Comparison of ENCODE assay signal across 2 cellular contexts in the genomic region with DNA sequence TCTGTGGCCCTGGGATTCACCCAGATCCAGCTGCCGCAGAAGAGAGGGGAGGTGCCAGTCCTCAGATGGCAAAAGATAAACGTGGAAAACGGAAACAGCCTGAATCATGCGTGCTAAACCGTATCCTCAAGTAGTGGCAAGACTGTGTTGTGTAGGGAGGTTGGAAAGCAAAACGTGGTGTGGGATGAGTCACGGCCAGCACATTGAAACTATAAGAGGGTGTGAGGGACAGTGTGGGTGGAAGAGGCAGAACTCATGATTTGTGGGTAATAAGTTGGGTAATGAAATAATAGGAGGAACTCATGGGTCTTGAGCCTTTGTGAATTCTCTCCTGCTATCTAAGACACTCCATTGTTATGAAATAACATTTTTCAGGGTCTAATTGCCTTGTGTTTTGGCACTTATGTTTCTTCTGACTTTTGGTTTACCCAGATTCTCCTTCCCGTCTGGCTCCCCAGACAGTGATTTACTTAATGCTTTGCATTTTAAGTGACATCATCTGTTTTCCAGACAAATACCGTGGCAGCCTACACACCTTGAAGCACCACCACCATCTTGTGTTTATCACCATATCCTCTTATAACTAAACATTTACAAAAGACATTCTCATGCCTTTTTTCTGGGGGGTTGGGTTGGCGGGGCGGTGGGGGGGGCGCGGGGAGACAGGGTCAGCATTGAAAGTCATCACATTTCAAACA.
TF ChIP-seq lines count a peak whose summit lies in the region.

No MANE protein-coding gene starts in this region.

TF ChIP-seq in HepG2, 621 proteins besides CTCF, POLR2A, EP300 and RAD21:
- TF ChIP-seq, protein P1, sequence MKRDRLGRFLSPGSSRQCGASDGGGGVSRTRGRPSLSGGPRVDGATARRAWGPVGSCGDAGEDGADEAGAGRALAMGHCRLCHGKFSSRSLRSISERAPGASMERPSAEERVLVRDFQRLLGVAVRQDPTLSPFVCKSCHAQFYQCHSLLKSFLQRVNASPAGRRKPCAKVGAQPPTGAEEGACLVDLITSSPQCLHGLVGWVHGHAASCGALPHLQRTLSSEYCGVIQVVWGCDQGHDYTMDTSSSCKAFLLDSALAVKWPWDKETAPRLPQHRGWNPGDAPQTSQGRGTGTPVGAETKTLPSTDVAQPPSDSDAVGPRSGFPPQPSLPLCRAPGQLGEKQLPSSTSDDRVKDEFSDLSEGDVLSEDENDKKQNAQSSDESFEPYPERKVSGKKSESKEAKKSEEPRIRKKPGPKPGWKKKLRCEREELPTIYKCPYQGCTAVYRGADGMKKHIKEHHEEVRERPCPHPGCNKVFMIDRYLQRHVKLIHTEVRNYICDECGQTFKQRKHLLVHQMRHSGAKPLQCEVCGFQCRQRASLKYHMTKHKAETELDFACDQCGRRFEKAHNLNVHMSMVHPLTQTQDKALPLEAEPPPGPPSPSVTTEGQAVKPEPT (CRISPR knock-in tag; IDR thresholded peaks at IDR 0.05; ENCODE audit: low read depth) = no peak
- no peak for TF ChIP-seq SP140L (CRISPR knock-in tag; IDR thresholded peaks at IDR 0.05; ENCODE audit: borderline replicate concordance)
- TF ChIP-seq, protein P2, sequence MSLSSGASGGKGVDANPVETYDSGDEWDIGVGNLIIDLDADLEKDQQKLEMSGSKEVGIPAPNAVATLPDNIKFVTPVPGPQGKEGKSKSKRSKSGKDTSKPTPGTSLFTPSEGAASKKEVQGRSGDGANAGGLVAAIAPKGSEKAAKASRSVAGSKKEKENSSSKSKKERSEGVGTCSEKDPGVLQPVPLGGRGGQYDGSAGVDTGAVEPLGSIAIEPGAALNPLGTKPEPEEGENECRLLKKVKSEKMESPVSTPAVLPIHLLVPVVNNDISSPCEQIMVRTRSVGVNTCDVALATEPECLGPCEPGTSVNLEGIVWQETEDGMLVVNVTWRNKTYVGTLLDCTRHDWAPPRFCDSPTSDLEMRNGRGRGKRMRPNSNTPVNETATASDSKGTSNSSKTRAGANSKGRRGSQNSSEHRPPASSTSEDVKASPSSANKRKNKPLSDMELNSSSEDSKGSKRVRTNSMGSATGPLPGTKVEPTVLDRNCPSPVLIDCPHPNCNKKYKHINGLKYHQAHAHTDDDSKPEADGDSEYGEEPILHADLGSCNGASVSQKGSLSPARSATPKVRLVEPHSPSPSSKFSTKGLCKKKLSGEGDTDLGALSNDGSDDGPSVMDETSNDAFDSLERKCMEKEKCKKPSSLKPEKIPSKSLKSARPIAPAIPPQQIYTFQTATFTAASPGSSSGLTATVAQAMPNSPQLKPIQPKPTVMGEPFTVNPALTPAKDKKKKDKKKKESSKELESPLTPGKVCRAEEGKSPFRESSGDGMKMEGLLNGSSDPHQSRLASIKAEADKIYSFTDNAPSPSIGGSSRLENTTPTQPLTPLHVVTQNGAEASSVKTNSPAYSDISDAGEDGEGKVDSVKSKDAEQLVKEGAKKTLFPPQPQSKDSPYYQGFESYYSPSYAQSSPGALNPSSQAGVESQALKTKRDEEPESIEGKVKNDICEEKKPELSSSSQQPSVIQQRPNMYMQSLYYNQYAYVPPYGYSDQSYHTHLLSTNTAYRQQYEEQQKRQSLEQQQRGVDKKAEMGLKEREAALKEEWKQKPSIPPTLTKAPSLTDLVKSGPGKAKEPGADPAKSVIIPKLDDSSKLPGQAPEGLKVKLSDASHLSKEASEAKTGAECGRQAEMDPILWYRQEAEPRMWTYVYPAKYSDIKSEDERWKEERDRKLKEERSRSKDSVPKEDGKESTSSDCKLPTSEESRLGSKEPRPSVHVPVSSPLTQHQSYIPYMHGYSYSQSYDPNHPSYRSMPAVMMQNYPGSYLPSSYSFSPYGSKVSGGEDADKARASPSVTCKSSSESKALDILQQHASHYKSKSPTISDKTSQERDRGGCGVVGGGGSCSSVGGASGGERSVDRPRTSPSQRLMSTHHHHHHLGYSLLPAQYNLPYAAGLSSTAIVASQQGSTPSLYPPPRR (CRISPR knock-in tag; IDR thresholded peaks at IDR 0.05; ENCODE audit: borderline replicate concordance) = no peak
- TF ChIP-seq ZNF83 (CRISPR knock-in tag; IDR thresholded peaks at IDR 0.05; ENCODE audit: borderline replicate concordance) = no peak
- TF ChIP-seq ATF7 (IDR thresholded peaks at IDR 0.05) = peak; percentile 59
- no peak for TF ChIP-seq ATF7 (CRISPR knock-in tag; IDR thresholded peaks at IDR 0.05)
- no peak for TF ChIP-seq ELF3 (CRISPR knock-in tag; IDR thresholded peaks at IDR 0.05)
- TF ChIP-seq EED (CRISPR knock-in tag; IDR thresholded peaks at IDR 0.05) = 0 out of 2 replicates have a peak, but pooled peaks have one; percentile 39
- TF ChIP-seq CBX1 (IDR thresholded peaks at IDR 0.05; ENCODE audit: low read depth) = no peak
- TF ChIP-seq GATA4 (IDR thresholded peaks at IDR 0.05; ENCODE audit: borderline replicate concordance, low read depth) = no peak
- no peak for TF ChIP-seq ATM (IDR thresholded peaks at IDR 0.05; ENCODE audit: borderline replicate concordance)
- TF ChIP-seq AHR (CRISPR knock-in tag; IDR thresholded peaks at IDR 0.05) = no peak
- TF ChIP-seq ZNF713 (CRISPR knock-in tag; IDR thresholded peaks at IDR 0.05) = no peak
- no peak for TF ChIP-seq ZNF547 (CRISPR knock-in tag; IDR thresholded peaks at IDR 0.05)
- TF ChIP-seq ESRRA (CRISPR knock-in tag; IDR thresholded peaks at IDR 0.05; ENCODE audit: low read depth) = no peak

TF ChIP-seq in H1, 55 proteins besides CTCF, POLR2A, EP300 and RAD21 (continued from another document):
- TF ChIP-seq SAP30 (IDR thresholded peaks at IDR 0.05; ENCODE audit: insufficient read depth, insufficient replicate concordance, low read length) = no peak
- no peak for TF ChIP-seq CBX5 (IDR thresholded peaks at IDR 0.05; ENCODE audit: low read depth, low read length)
- TF ChIP-seq, protein P3, sequence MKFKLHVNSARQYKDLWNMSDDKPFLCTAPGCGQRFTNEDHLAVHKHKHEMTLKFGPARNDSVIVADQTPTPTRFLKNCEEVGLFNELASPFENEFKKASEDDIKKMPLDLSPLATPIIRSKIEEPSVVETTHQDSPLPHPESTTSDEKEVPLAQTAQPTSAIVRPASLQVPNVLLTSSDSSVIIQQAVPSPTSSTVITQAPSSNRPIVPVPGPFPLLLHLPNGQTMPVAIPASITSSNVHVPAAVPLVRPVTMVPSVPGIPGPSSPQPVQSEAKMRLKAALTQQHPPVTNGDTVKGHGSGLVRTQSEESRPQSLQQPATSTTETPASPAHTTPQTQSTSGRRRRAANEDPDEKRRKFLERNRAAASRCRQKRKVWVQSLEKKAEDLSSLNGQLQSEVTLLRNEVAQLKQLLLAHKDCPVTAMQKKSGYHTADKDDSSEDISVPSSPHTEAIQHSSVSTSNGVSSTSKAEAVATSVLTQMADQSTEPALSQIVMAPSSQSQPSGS (IDR thresholded peaks at IDR 0.05; ENCODE audit: low read length) = no peak
- no peak for TF ChIP-seq SP4 (IDR thresholded peaks at IDR 0.05; ENCODE audit: low read length)
- TF ChIP-seq TEAD4 (IDR thresholded peaks at IDR 0.05; ENCODE audit: low read depth, low read length) = no peak
- TF ChIP-seq, protein P4, sequence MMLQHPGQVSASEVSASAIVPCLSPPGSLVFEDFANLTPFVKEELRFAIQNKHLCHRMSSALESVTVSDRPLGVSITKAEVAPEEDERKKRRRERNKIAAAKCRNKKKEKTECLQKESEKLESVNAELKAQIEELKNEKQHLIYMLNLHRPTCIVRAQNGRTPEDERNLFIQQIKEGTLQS (IDR thresholded peaks at IDR 0.05; ENCODE audit: insufficient read depth, low read depth, low read length) = no peak
- no peak for TF ChIP-seq SP2 (IDR thresholded peaks at IDR 0.05; ENCODE audit: low read length)
- TF ChIP-seq NRF1 (IDR thresholded peaks at IDR 0.05; ENCODE audit: low read depth, low read length) = no peak
- TF ChIP-seq, protein P5, sequence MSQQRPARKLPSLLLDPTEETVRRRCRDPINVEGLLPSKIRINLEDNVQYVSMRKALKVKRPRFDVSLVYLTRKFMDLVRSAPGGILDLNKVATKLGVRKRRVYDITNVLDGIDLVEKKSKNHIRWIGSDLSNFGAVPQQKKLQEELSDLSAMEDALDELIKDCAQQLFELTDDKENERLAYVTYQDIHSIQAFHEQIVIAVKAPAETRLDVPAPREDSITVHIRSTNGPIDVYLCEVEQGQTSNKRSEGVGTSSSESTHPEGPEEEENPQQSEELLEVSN (IDR thresholded peaks at IDR 0.05) = no peak
